In the genomic region with DNA sequence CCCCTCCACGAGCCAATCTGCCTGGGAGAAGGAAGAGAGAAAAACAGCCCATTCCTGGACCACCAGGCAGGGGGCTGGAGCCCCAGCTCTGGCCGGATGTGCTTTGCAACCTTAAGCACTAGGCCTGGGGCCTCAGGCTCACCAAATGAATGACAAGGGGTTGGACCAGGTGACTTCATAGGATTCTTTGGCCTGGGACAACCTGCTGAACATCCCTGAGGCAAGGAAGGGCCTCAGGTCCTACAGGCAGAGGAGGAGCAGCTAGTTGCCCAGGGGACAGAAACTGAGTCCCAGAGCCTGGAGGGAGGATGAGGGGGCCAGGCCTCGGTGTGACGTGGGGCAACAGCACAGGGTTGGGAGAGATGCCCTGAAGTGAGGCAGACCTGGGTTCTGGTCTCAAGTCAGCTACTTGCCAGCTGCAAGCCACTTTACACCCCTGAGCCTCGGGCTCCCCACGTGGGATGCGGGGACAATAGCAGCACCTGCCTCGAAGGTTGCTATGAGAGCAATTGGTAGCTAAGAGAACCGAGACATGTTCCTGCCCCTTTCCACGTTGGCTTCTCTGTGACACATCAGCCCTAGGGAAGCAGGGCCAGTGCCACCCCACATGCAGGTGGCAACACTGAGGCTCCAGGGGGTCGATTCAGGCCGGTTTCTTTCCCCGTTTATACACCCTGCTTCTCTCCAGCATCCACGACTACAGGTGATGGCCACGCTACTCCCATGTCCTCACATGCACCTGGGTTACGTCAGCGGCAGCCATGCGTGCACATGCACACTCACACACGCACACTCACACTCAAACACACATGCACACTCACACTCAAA, we compare ENCODE assay signal across 24 cellular contexts. TPM values are rescaled to one million over a fixed set of nuclear protein-coding genes. Genes with fewer than 3 reads are reported as not detected.
DNase-seq lines count a peak whose midpoint lies in the region; ATAC-seq, FAIRE-seq and TF ChIP-seq lines count a peak whose summit lies in the region.
"Had no signal": no experiment of that assay in that cellular context is flagged by ENCODE, and none has a peak within 500 bp of the region (broad histone marks: within the 10 kb centered on the region; RNA-seq: fewer than 3 reads in every experiment).

No MANE protein-coding gene starts in this region.

- no peak overlapping the region for H3K9ac ChIP-seq in K562 (ENCODE audit: insufficient read depth in 1 of 2, low read depth in 2 of 2, low read length in 2 of 2)
- no peak overlapping the region for H3K9ac ChIP-seq in GM23248
- H3K9ac ChIP-seq: KMS-11 had no signal

- TF ChIP-seq EP300 in K562 (IDR thresholded peaks at IDR 0.05; ENCODE audit: low read length), result no peak

- intact Hi-C loops in left cardiac atrium (cut with DNase I) (no loop called here), K562 (cut with micrococcal nuclease) (no loop called here)

- H3K27me3 ChIP-seq in cardiac muscle cell (no peaks in the 10 kb centered on the region), K562 (ENCODE audit: control insufficient read depth in 2 of 2, insufficient read depth in 2 of 2, low read length in 2 of 2) (peaks cover 10 to 22% of the 10 kb centered on the region in 2 experiments; a peak in 4 of 5 replicates), GM23248 (replicated peaks; ENCODE audit: insufficient read depth) (0 out of 2 replicates have a peak, but pooled peaks cover 4% of the 10 kb centered on the region)
- H3K27me3 ChIP-seq: gastrocnemius medialis, SJSA1, vagina had no signal

- ATAC-seq in left cardiac atrium, result no peak
- ATAC-seq in K562, result no peak
- ATAC-seq: activated CD8-positive, alpha-beta T cell treated with anti-CD3 and anti-CD28 coated beads for 36 hours; gastrocnemius medialis; left colon; mucosa of descending colon had no signal

- H3K9me1 ChIP-seq in K562 (ENCODE audit: control insufficient read depth, insufficient read depth, low read length), result no peaks in the 10 kb centered on the region

- FAIRE-seq in K562 (lab: Jason Lieb, UNC), result no peak

- no peak overlapping the region for H2AFZ ChIP-seq in K562 (ENCODE audit: low read depth, low read length)
- H2AFZ ChIP-seq in GM23248, result no peak overlapping the region

- no peaks in the 10 kb centered on the region for H3K79me2 ChIP-seq in K562 (ENCODE audit: control insufficient read depth, insufficient read depth, low read length)
- no peaks in the 10 kb centered on the region for H3K79me2 ChIP-seq in GM23248 (ENCODE audit: insufficient read depth)

- no peaks in the 10 kb centered on the region for H3K9me3 ChIP-seq in cardiac muscle cell (ENCODE audit: low read depth)
- H3K9me3 ChIP-seq in K562 (replicated peaks; ENCODE audit: control insufficient read depth, insufficient read depth, low read depth, low read length), result peaks cover 6% of the 10 kb centered on the region
- H3K9me3 ChIP-seq in GM23248 (ENCODE audit: low read depth), result no peaks in the 10 kb centered on the region
- H3K9me3 ChIP-seq: gastrocnemius medialis, mucosa of descending colon, vagina had no signal

- H3K27ac ChIP-seq in cardiac muscle cell (peak overlapping the region; percentile 13), K562 (ENCODE audit: extremely low read depth, low read depth, low read length) (no peak overlapping the region), GM23248 (no peak overlapping the region)
- H3K27ac ChIP-seq: gastrocnemius medialis, KMS-11, SJSA1, vagina had no signal

- H3K4me1 ChIP-seq in cardiac muscle cell (ENCODE audit: low read depth) (no peaks in the 10 kb centered on the region), K562 (replicated peaks in 1 of 2; ENCODE audit: control insufficient read depth in 2 of 2, insufficient read depth in 2 of 2, low read length in 2 of 2) (peaks cover 0 to 2% of the 10 kb centered on the region in 2 experiments; a peak in 1 of 5 replicates), GM23248 (ENCODE audit: insufficient read depth) (no peaks in the 10 kb centered on the region)
- H3K4me1 ChIP-seq: gastrocnemius medialis, SJSA1, vagina had no signal

- no peak overlapping the region for H3K4me3 ChIP-seq in cardiac muscle cell
- H3K4me3 ChIP-seq in K562, result no peak overlapping the region
- no peak overlapping the region for H3K4me3 ChIP-seq in GM23248
- H3K4me3 ChIP-seq: gastrocnemius medialis, mucosa of descending colon, SJSA1, vagina had no signal

- in situ Hi-C loops in K562 (cut with MboI) (no loop called here), GM23248 (cut with MboI) (no loop called here)

- no peaks in the 10 kb centered on the region for H3K36me3 ChIP-seq in cardiac muscle cell
- no peaks in the 10 kb centered on the region for H3K36me3 ChIP-seq in K562 (ENCODE audit: control insufficient read depth, insufficient read depth, low read length)
- no peaks in the 10 kb centered on the region for H3K36me3 ChIP-seq in GM23248 (ENCODE audit: low read depth)
- H3K36me3 ChIP-seq: gastrocnemius medialis, SJSA1, vagina had no signal

- no peak for TF ChIP-seq CTCF in cardiac muscle cell (IDR thresholded peaks at IDR 0.05; ENCODE audit: low read depth, low read length)
- no peak for TF ChIP-seq CTCF in K562 (IDR thresholded peaks at IDR 0.05 in 2 of 3, conservative IDR thresholded peaks at IDR 0.05 in 1 of 3; ENCODE audit: insufficient read depth in 2 of 3, low read depth in 1 of 3, low read length in 3 of 3)

- CTCF ChIA-PET in K562 (lab: Yijun Ruan, JAX; ENCODE audit: low intra/inter-chr PET ratio), result no interaction called here

- no peak for TF ChIP-seq POLR2A in K562 (conservative IDR thresholded peaks at IDR 0.05)

- H4K20me1 ChIP-seq in K562 (replicated peaks; ENCODE audit: control insufficient read depth, insufficient read depth, low read length) (no peaks in the 10 kb centered on the region), GM23248 (ENCODE audit: insufficient read depth) (no peaks in the 10 kb centered on the region)

- no peaks in the 10 kb centered on the region for H3F3A ChIP-seq in GM23248 (ENCODE audit: insufficient read depth)

- no peaks in the 10 kb centered on the region for H3K9me2 ChIP-seq in GM23248 (ENCODE audit: insufficient read depth)

- no peak for TF ChIP-seq RAD21 in K562 (CRISPR knock-in tag; conservative IDR thresholded peaks at IDR 0.05 in 1 of 2, IDR thresholded peaks at IDR 0.05 in 1 of 2)

- H3K4me2 ChIP-seq in K562 (ENCODE audit: insufficient read depth, low read length) (no peak overlapping the region), GM23248 (ENCODE audit: unreplicated experiment) (no peak overlapping the region)
- H3K4me2 ChIP-seq: KMS-11 had no signal

- DNase-seq in cardiac muscle cell (ENCODE audit: low read depth in 1 of 2, low spot score in 1 of 2) (no peak), left cardiac atrium (no peak), NCI-H2107 (lab: John Stamatoyannopoulos, UW) (peak; percentile 74), K562 (ENCODE audit: extremely low read depth in 1 of 4, low spot score in 3 of 4) (no peak), GM23248 (no peak), T-helper 1 cell (no peak), glomerular visceral epithelial cell (ENCODE audit: extremely low spot score) (no peak), germinal center (ENCODE audit: low spot score) (no peak)
- DNase-seq: activated CD4-positive, CD25-positive, alpha-beta regulatory T cell; activated CD8-positive, alpha-beta T cell treated with anti-CD3 and anti-CD28 coated beads for 36 hours; activated naive CD4-positive, alpha-beta T cell treated with anti-CD3 and anti-CD28 coated beads for 36 hours; activated T-cell treated with anti-CD3 and anti-CD28 coated beads, Interleukin-2, amount 50 U/mL, for 24 hours; aorta; gastrocnemius medialis; HFFc6; left colon; mucosa of descending colon; NCI-H510A; OCI-M1; retina; stimulated activated CD8-positive, alpha-beta memory T cell treated with anti-CD3 and anti-CD28 coated beads, Interleukin-4, amount 100 ng/mL, for 48 hours had no signal

- no TSS peak for BruUV-seq in K562 (replicated peaks; lab: Mats Ljungman, UMichigan)

- 34% methylated on average over 18 of the region's 19 CpGs for WGBS in K562 (ENCODE audit: insufficient coverage, low coverage, missing lambda C conversion rate)
- WGBS in GM23248 (ENCODE audit: low coverage in 1 of 2, low lambda C conversion rate in 2 of 2, missing lambda C conversion rate in 2 of 2), 2 experiments, result 72 to 74% methylated on average over 17 to 19 of the region's 19 CpGs

- POLR2A ChIA-PET in K562 (lab: Yijun Ruan, JAX), result interaction anchor here (1.3 kb wide), 1 partner anchor 35 kb away, joined by 3 read pairs; no protein-coding TSS in a partner anchor

TF ChIP-seq in K562, 482 proteins besides CTCF, POLR2A, EP300 and RAD21 (continues in another document):
- TF ChIP-seq ZNF124 (CRISPR knock-in tag; IDR thresholded peaks at IDR 0.05) (no peak), NR2F6 (CRISPR knock-in tag; IDR thresholded peaks at IDR 0.05) (no peak), TBL1XR1 (IDR thresholded peaks at IDR 0.05; ENCODE audit: low read length in 2 of 2) (no peak), TAF1 (IDR thresholded peaks at IDR 0.05; ENCODE audit: control insufficient read depth, extremely low read depth, insufficient read depth, low read length, severe bottlenecking) (no peak), CBX8 (IDR thresholded peaks at IDR 0.05; ENCODE audit: borderline replicate concordance, extremely low read depth, low read depth, low read length, poor library complexity, severe bottlenecking) (no peak), NBN (IDR thresholded peaks at IDR 0.05; ENCODE audit: low read depth) (no peak)

RNA-seq across cellular contexts. Expression of a gene that starts 42.6 kb away (rescaled TPM):
- total RNA-seq in cardiac muscle cell (154 and 198 TPM in 2 replicates), left cardiac atrium (10 to 100 TPM; 31.6 to 32.0 TPM), K562 (2014; rRNA removed) (75.5 and 77.8 TPM in 2 replicates), K562 (2014; rRNA removed; fragmentation: Illumina TruSeq; extraction: Trizol) (66.2 and 69.2 TPM in 2 replicates), K562 (2015; rRNA removed; fragmentation: Illumina TruSeq; extraction: Trizol) (79.1 and 90.5 TPM in 2 replicates), K562 (2021) (55.2 and 56.5 TPM in 2 replicates)
- polyA plus RNA-seq in cardiac muscle cell (118 and 137 TPM in 2 replicates), K562 (2011; rRNA removed) (75.3 and 76.3 TPM in 2 replicates), K562 (2014; fragmentation: Illumina TruSeq; extraction: Trizol) (74.4 and 79.1 TPM in 2 replicates), K562 (2014; fragmentation: Nextera tagmentation; extraction: Ambion mirVana) (10 to 100 TPM; 20.5 to 30.4 TPM), K562 (2014; rRNA removed) (84.5 and 90.0 TPM in 2 replicates), GM23248 (2016; fragmentation: Nextera tagmentation; extraction: Ambion mirVana) (49.5 and 50.7 TPM in 2 replicates)
- 60.4 and 84.1 TPM in 2 replicates for total RNA-seq in K562 (2011; cell fraction: chromatin; rRNA removed; ENCODE audit: low replicate concordance)
- total RNA-seq in K562 (2011; cell fraction: nucleolus; rRNA removed), result 47.2 and 54.3 TPM in 2 replicates
- 53.7 and 61.0 TPM in 2 replicates for total RNA-seq in K562 (2011; cell fraction: nucleoplasm; rRNA removed)
- 80.3 and 88.1 TPM in 2 replicates for polyA plus RNA-seq in K562 (2011; cell fraction: cytosol; rRNA removed)
- 73.5 and 86.5 TPM in 2 replicates for polyA plus RNA-seq in K562 (2011; cell fraction: nucleus; rRNA removed)
- polyA plus RNA-seq in K562 (2012), result 58.5 and 70.9 TPM in 2 replicates
- polyA minus RNA-seq in K562 (2011; rRNA and poly(A)+ RNA removed), result 68.0 and 92.8 TPM in 2 replicates
- 50.4 and 54.9 TPM in 2 replicates for polyA minus RNA-seq in K562 (2011; cell fraction: cytosol; rRNA and poly(A)+ RNA removed)
- 23.3 and 44.5 TPM in 2 replicates for polyA minus RNA-seq in K562 (2011; cell fraction: nucleus; rRNA and poly(A)+ RNA removed)
- total RNA-seq in GM23248 (2014; rRNA removed; shearing (Covaris generic)), result 33.4 and 77.2 TPM in 2 replicates
